ENCODE assay signal across 7 cellular contexts in genomic region chr7:18590744-18591340, GRCh38.
A peak's percentile ranks its signal among the peaks of the same experiment; 100 is the strongest.
DNase-seq lines count a peak whose midpoint lies in the region; TF ChIP-seq lines count a peak whose summit lies in the region.

No MANE protein-coding gene starts in this region.

- H3K27ac ChIP-seq in colonic mucosa (no peak overlapping the region), neural cell (ENCODE audit: low read length) (no peak overlapping the region)

- H3K9me3 ChIP-seq in colonic mucosa (no peaks in the 10 kb centered on the region), neural cell (ENCODE audit: low read length) (no peaks in the 10 kb centered on the region)

- peak; percentile 33; the same call in 1 of the 3 replicates for TF ChIP-seq CTCF in GM12872 (IDR thresholded peaks at IDR 0.05; ENCODE audit: insufficient read depth, low read depth, low read length)
- peak; percentile 23 for TF ChIP-seq CTCF in colonic mucosa (IDR thresholded peaks at IDR 0.05)
- peak; percentile 81 for TF ChIP-seq CTCF in neural cell (IDR thresholded peaks at IDR 0.05; ENCODE audit: poor library complexity, severe bottlenecking)

- H3K36me3 ChIP-seq in colonic mucosa, result no peaks in the 10 kb centered on the region
- no peaks in the 10 kb centered on the region for H3K36me3 ChIP-seq in neural cell (ENCODE audit: insufficient read depth, low read length)

- DNase-seq in NCI-H2171 treated with DMSO at 0.1 percent for 48 hours (lab: John Stamatoyannopoulos, UW) (peak; percentile 37), colonic mucosa (no peak), kidney tubule cell (ENCODE audit: low spot score) (no peak), activated gamma-delta T cell treated with Interleukin-2 at 50 U/mL for 16 hours (no peak)
- DNase-seq in activated CD4-positive, alpha-beta T cell treated with anti-CD3 and anti-CD28 coated beads, Interleukin-2, amount 50 U/mL, for 1 hour, result no peak

- H3K9me2 ChIP-seq in neural cell (ENCODE audit: insufficient read depth, low read length), result no peaks in the 10 kb centered on the region

- no peaks in the 10 kb centered on the region for H3K4me1 ChIP-seq in colonic mucosa

- H3K27me3 ChIP-seq in colonic mucosa (no peaks in the 10 kb centered on the region), neural cell (ENCODE audit: insufficient read depth, low read depth, low read length) (no peaks in the 10 kb centered on the region)

- H3K4me3 ChIP-seq in colonic mucosa (no peak overlapping the region), neural cell (ENCODE audit: low read length) (no peak overlapping the region)

- H3K79me2 ChIP-seq in neural cell (replicated peaks; ENCODE audit: insufficient read depth, low read length), result no peaks in the 10 kb centered on the region

- TF ChIP-seq EP300 in neural cell (conservative IDR thresholded peaks at IDR 0.05; ENCODE audit: poor library complexity, severe bottlenecking), result no peak

- no peak overlapping the region for H2AFZ ChIP-seq in neural cell (ENCODE audit: low read depth, low read length)

- H3K4me2 ChIP-seq in neural cell (ENCODE audit: low read length), result no peak overlapping the region

- H3F3A ChIP-seq in neural cell (ENCODE audit: insufficient read depth, low read length, poor library complexity, severe bottlenecking), result no peaks in the 10 kb centered on the region

- H3K9ac ChIP-seq in colonic mucosa (ENCODE audit: low read depth in 2 of 2, low read length in 2 of 2) (no peak overlapping the region), neural cell (ENCODE audit: low read length) (no peak overlapping the region)

- intact Hi-C loops in colonic mucosa (cut with DNase I), result no loop called here

- H4K20me1 ChIP-seq in neural cell (ENCODE audit: insufficient read depth), result no peaks in the 10 kb centered on the region

- TF ChIP-seq RAD21 in neural cell (conservative IDR thresholded peaks at IDR 0.05), result peak; percentile 84

TF ChIP-seq in neural cell, 6 proteins besides CTCF, POLR2A, EP300 and RAD21:
- TF ChIP-seq TAF1 (IDR thresholded peaks at IDR 0.05; ENCODE audit: low read depth) (no peak), SMC3 (conservative IDR thresholded peaks at IDR 0.05; ENCODE audit: poor library complexity) (peak; percentile 82)

Comparison
In these comparisons a context has a peak if more than half of its experiments do, and no peak if none do; other contexts are left out.
1. CTCF ChIP-seq: peak in every context shown above with its lines; median percentile 81 in neural cell; 33 in GM12872; 23 in colonic mucosa.